In the genomic region with DNA sequence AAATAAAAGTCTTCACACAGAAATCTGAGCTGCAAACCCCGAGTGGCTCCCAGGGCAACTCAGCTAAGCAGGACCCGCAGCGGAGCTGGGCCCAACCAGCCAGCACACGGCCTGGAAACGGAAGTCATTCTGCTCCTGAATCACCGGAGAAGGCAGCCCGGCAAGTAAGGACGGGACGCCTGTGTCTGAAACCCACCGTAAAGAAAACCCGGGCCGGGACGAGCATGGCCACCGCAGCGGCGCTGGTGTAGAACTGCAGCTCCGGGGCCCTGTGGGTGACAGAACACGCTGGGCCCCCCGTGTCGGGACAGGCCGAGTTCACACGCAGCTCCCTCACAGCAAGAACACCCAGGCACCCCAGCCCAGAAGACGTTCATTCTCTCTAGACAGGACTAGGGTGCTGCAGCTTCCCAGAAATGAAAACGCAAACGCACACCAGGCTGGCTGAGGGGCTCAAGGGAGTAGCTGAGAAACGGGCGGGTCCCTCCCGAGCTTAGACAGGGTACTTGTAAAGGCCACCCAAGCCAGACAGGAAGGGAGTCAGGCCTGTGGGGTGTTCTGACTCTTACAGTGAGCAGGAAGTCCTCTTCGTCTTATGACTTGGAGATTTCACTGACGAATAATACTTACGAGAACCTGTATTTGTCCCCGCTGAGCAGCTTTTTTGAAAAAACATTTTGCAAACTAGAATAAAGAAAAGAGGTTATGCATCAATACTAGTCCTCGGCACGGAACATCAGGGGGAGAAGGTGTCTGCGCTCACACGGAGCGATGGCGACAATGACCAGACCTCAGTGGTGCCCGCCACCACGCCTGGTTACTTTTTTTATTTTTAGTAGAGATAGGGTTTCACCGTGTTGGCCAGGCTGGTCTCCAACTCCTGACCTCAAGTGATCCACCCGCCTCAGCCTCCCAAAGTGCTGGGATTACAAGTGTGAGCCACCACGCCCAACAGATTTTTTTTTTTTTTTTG, we compare ENCODE assay signal across 24 cellular contexts. TPM values are rescaled to one million over a fixed set of nuclear protein-coding genes. Genes with fewer than 3 reads are reported as not detected.
DNase-seq lines count a peak whose midpoint lies in the region; FAIRE-seq and TF ChIP-seq lines count a peak whose summit lies in the region.
"Had no signal": no experiment of that assay in that cellular context is flagged by ENCODE, and none has a peak within 500 bp of the region (broad histone marks: within the 10 kb centered on the region; RNA-seq: fewer than 3 reads in every experiment).

No MANE protein-coding gene starts in this region.

- H3K4me1 ChIP-seq in kidney (ENCODE audit: control insufficient read depth in 1 of 2, insufficient read depth in 1 of 2, low read depth in 1 of 2, low read length in 2 of 2), result no peaks in the 10 kb centered on the region
- H3K4me1 ChIP-seq: SJSA1, tibial nerve had no signal

- H3K4me3 ChIP-seq in kidney (ENCODE audit: low read length in 2 of 2), result no peak overlapping the region
- H3K4me3 ChIP-seq: BLaER1 treated with 17β-estradiol and CSF1 and Interleukin-3, amounts not matched to agents 10 nM and 100 nM; GM23248; MG63; SJSA1; tibial nerve had no signal

- no peak overlapping the region for H3K27ac ChIP-seq in kidney (ENCODE audit: low read depth in 2 of 2, low read length in 2 of 2)
- H3K27ac ChIP-seq: GM23248, SJSA1, tibial nerve had no signal

- POLR2A ChIA-PET in HEK293T (lab: Yijun Ruan, JAX), result no interaction called here

- H3K9me3 ChIP-seq in kidney (ENCODE audit: control insufficient read depth in 1 of 2, low read length in 2 of 2), result no peaks in the 10 kb centered on the region
- H3K9me3 ChIP-seq: BLaER1 treated with 17β-estradiol and CSF1 and Interleukin-3, amounts not matched to agents 10 nM and 100 nM; MG63; SJSA1; tibial nerve had no signal

- peaks cover 8 to 26% of the 10 kb centered on the region in 2 donors for H3K36me3 ChIP-seq in kidney (ENCODE audit: control insufficient read depth in 1 of 2, insufficient read depth in 2 of 2, low read length in 2 of 2)

- no peak overlapping the region for H3K9ac ChIP-seq in kidney (ENCODE audit: low read length in 2 of 2)
- H3K9ac ChIP-seq: GM23248 had no signal

- intact Hi-C loops in kidney (cut with DNase I) (no loop called here), posterior vena cava (cut with DNase I) (no loop called here)

- DNase-seq in GF-D8 (lab: John Stamatoyannopoulos, UW) (peak; percentile 13), HEK293T (ENCODE audit: extremely low spot score) (peak; percentile 3), kidney (peak; percentile 75), posterior vena cava (ENCODE audit: low spot score) (peak; percentile 64), H54 (ENCODE audit: insufficient read length, low spot score) (no peak), kidney tubule cell (ENCODE audit: low spot score) (no peak), HK-2 (ENCODE audit: unreplicated experiment) (no peak)
- DNase-seq: activated CD4-positive, alpha-beta memory T cell treated with anti-CD3 and anti-CD28 coated beads for 36 hours; anterior cingulate cortex; cortex of kidney; foreskin fibroblast; GM23248; MG63; midbrain; naive thymus-derived CD8-positive, alpha-beta T cell; NCI-H2029 treated with DMSO at 0.1 percent for 48 hours; NCI-H226; nucleus accumbens; small intestine; stimulated activated CD4-positive, alpha-beta T cell treated with anti-CD3 and anti-CD28 coated beads, Interleukin-1b, Interleukin-23, amount 100 ng/mL, for 48 hours had no signal

- TF ChIP-seq POLR2A in H54 (IDR thresholded peaks at IDR 0.05; ENCODE audit: low read depth, low read length), result no peak

- no peak for TF ChIP-seq CTCF in kidney (IDR thresholded peaks at IDR 0.05; ENCODE audit: borderline replicate concordance, extremely low read depth, insufficient read depth)

- CTCF ChIA-PET in HEK293T (lab: Yijun Ruan, JAX), result no interaction called here

- FAIRE-seq in kidney (lab: Jason Lieb, UNC) (no peak), H54 (lab: Jason Lieb, UNC) (no peak)
- FAIRE-seq: RCC 7860, small intestine had no signal

TF ChIP-seq in HEK293T, 16 proteins besides CTCF, POLR2A, EP300 and RAD21:
- no peak for TF ChIP-seq TARDBP (IDR thresholded peaks at IDR 0.05)
- TF ChIP-seq LEF1 (IDR thresholded peaks at IDR 0.05; ENCODE audit: borderline replicate concordance), result no peak
- TF ChIP-seq ELF4 (IDR thresholded peaks at IDR 0.05), result no peak
- no peak for TF ChIP-seq FOXA1 (IDR thresholded peaks at IDR 0.05)
- no peak for TF ChIP-seq SP1 (IDR thresholded peaks at IDR 0.05)
- no peak for TF ChIP-seq HDGF (IDR thresholded peaks at IDR 0.05; ENCODE audit: borderline replicate concordance)

RNA-seq across cellular contexts. Expression of a gene that starts 10.9 kb away (rescaled TPM):
- total RNA-seq in kidney (24.0 TPM), posterior vena cava (10 to 100 TPM; 19.4 to 24.3 TPM)
- 13.9 TPM for polyA plus RNA-seq in kidney (ENCODE audit: insufficient read depth, low read depth, low replicate concordance)

RNA-seq across cellular contexts. Expression of a gene that starts 22.8 kb away (rescaled TPM):
- 50.2 TPM for total RNA-seq in kidney
- polyA plus RNA-seq in kidney (ENCODE audit: insufficient read depth, low read depth, low replicate concordance), result 11.3 TPM
- 10 to 100 TPM; 20.7 to 27.7 TPM for total RNA-seq in posterior vena cava

RNA-seq across cellular contexts. Expression of a gene that starts 37.8 kb away (rescaled TPM):
- total RNA-seq in kidney (7.1 TPM), posterior vena cava (10 to 100 TPM; 36.1 to 78.5 TPM)
- polyA plus RNA-seq in kidney (ENCODE audit: insufficient read depth, low read depth, low replicate concordance), result 4.0 TPM
- total RNA-seq: GM23248 had no signal

RNA-seq across cellular contexts. Expression of a gene that starts 54.4 kb away (rescaled TPM):
- 37.3 TPM for total RNA-seq in kidney
- polyA plus RNA-seq in kidney (ENCODE audit: insufficient read depth, low read depth, low replicate concordance), result 21.5 TPM
- 10 to 100 TPM; 29.2 to 37.7 TPM for total RNA-seq in posterior vena cava

RNA-seq across cellular contexts. Expression of a gene that starts 54.5 kb away (rescaled TPM):
- total RNA-seq in kidney (61.6 TPM), posterior vena cava (10 to 100 TPM; 29.4 to 35.9 TPM)
- 35.6 TPM for polyA plus RNA-seq in kidney (ENCODE audit: insufficient read depth, low read depth, low replicate concordance)

Comparison
In these comparisons a context has a peak if more than half of its experiments do, and no peak if none do; other contexts are left out.
1. DNase-seq: peak in GF-D8 (single experiment), HEK293T (single experiment), kidney (single experiment) and posterior vena cava (single experiment); none in H54 (single experiment), kidney tubule cell (single experiment) and HK-2 (single experiment).